Comparison of ENCODE assay signal across 28 cellular contexts in genomic region chr7:156733638-156734037, GRCh38.
"Had no signal": no experiment of that assay in that cellular context is flagged by ENCODE, and none has a peak within 500 bp of the region (broad histone marks: within the 10 kb centered on the region; RNA-seq: fewer than 3 reads in every experiment).

No MANE protein-coding gene starts in this region.

- H3K27ac ChIP-seq: ascending aorta, breast epithelium, cardiac muscle cell, colonic mucosa, epithelial cell of prostate, esophagus squamous epithelium, gastroesophageal sphincter had no signal

- H3K27me3 Mint-ChIP-seq: activated CD4-positive, alpha-beta memory T cell treated with anti-CD3 and anti-CD28 coated beads, Interleukin-2, amount 10 ng/mL, durations not matched to agents 7 days and 5 days; activated CD4-positive, alpha-beta T cell treated with anti-CD3 and anti-CD28 coated beads, Interleukin-2, amount 10 ng/mL, durations not matched to agents 7 days and 5 days; activated naive CD4-positive, alpha-beta T cell treated with anti-CD3 and anti-CD28 coated beads, Interleukin-2, amount 10 ng/mL, durations not matched to agents 7 days and 5 days; activated naive CD8-positive, alpha-beta T cell treated with anti-CD3 and anti-CD28 coated beads, Interleukin-2, amount 10 ng/mL, durations not matched to agents 7 days and 5 days; activated T-cell treated with anti-CD3 and anti-CD28 coated beads, Interleukin-2, amount 50 U/mL, for 24 hours; brain had no signal

- H3K4me1 ChIP-seq: ascending aorta, breast epithelium, colonic mucosa, gastroesophageal sphincter had no signal

- DNase-seq: activated CD4-positive, alpha-beta memory T cell treated with anti-CD3 and anti-CD28 coated beads, Interleukin-2, amount 10 ng/mL, durations not matched to agents 7 days and 5 days; activated CD4-positive, alpha-beta T cell treated with anti-CD3 and anti-CD28 coated beads for 1 hour; activated CD4-positive, alpha-beta T cell treated with anti-CD3 and anti-CD28 coated beads for 4 hours; activated CD4-positive, alpha-beta T cell treated with anti-CD3 and anti-CD28 coated beads, Interleukin-2, amount 10 ng/mL, durations not matched to agents 7 days and 5 days; activated CD4-positive, alpha-beta T cell treated with anti-CD3 and anti-CD28 coated beads, Interleukin-2, amount 50 U/mL, for 4 hours; activated CD8-positive, alpha-beta memory T cell treated with anti-CD3 and anti-CD28 coated beads, Interleukin-2, amount 50 U/mL, for 48 hours; activated gamma-delta T cell; activated naive CD4-positive, alpha-beta T cell; activated naive CD4-positive, alpha-beta T cell treated with anti-CD3 and anti-CD28 coated beads, Interleukin-2, amount 10 ng/mL, durations not matched to agents 7 days and 5 days; activated naive CD8-positive, alpha-beta T cell treated with anti-CD3 and anti-CD28 coated beads, Interleukin-2, amount 10 ng/mL, durations not matched to agents 7 days and 5 days; activated T-cell treated with anti-CD3 and anti-CD28 coated beads for 4 hours; activated T-cell treated with anti-CD3 and anti-CD28 coated beads, Interleukin-2, amount 50 U/mL, for 24 hours; activated T-cell treated with anti-CD3 and anti-CD28 coated beads, Interleukin-2, amount 50 U/mL, for 72 hours; central memory CD4-positive, alpha-beta T cell; cerebellar nuclear complex; colonic mucosa; effector CD8-positive, alpha-beta T cell; esophagus squamous epithelium; foreskin melanocyte had no signal

- H3K4me3 Mint-ChIP-seq: activated CD4-positive, alpha-beta memory T cell treated with anti-CD3 and anti-CD28 coated beads, Interleukin-2, amount 10 ng/mL, durations not matched to agents 7 days and 5 days; activated CD4-positive, alpha-beta T cell treated with anti-CD3 and anti-CD28 coated beads, Interleukin-2, amount 10 ng/mL, durations not matched to agents 7 days and 5 days; activated naive CD4-positive, alpha-beta T cell treated with anti-CD3 and anti-CD28 coated beads, Interleukin-2, amount 10 ng/mL, durations not matched to agents 7 days and 5 days; activated naive CD8-positive, alpha-beta T cell treated with anti-CD3 and anti-CD28 coated beads, Interleukin-2, amount 10 ng/mL, durations not matched to agents 7 days and 5 days; activated T-cell treated with anti-CD3 and anti-CD28 coated beads, Interleukin-2, amount 50 U/mL, for 24 hours; activated T-cell treated with anti-CD3 and anti-CD28 coated beads, Interleukin-2, amount 50 U/mL, for 72 hours; brain had no signal

- ATAC-seq: activated naive CD4-positive, alpha-beta T cell treated with anti-CD3 and anti-CD28 coated beads, Interleukin-2, amount 50 U/mL, for 72 hours; activated T-cell treated with anti-CD3 and anti-CD28 coated beads, Interleukin-2, amount 50 U/mL, for 72 hours; gastroesophageal sphincter had no signal

- H3K36me3 ChIP-seq: colonic mucosa had no signal

- H3K9me3 ChIP-seq: colonic mucosa had no signal

- H3K27ac Mint-ChIP-seq: activated CD4-positive, alpha-beta memory T cell treated with anti-CD3 and anti-CD28 coated beads, Interleukin-2, amount 10 ng/mL, durations not matched to agents 7 days and 5 days; activated CD4-positive, alpha-beta T cell treated with anti-CD3 and anti-CD28 coated beads, Interleukin-2, amount 10 ng/mL, durations not matched to agents 7 days and 5 days; activated naive CD4-positive, alpha-beta T cell treated with anti-CD3 and anti-CD28 coated beads, Interleukin-2, amount 10 ng/mL, durations not matched to agents 7 days and 5 days; activated naive CD4-positive, alpha-beta T cell treated with anti-CD3 and anti-CD28 coated beads, Interleukin-2, amount 50 U/mL, for 72 hours; activated naive CD8-positive, alpha-beta T cell treated with anti-CD3 and anti-CD28 coated beads, Interleukin-2, amount 10 ng/mL, durations not matched to agents 7 days and 5 days; activated T-cell treated with anti-CD3 and anti-CD28 coated beads, Interleukin-2, amount 50 U/mL, for 24 hours; brain had no signal

- H3K4me3 ChIP-seq: ascending aorta, breast epithelium, cardiac muscle cell, colonic mucosa, esophagus squamous epithelium, gastroesophageal sphincter had no signal

- FAIRE-seq: endometrium, endothelial cell of umbilical vein had no signal

- H3K4me1 Mint-ChIP-seq: activated CD4-positive, alpha-beta memory T cell treated with anti-CD3 and anti-CD28 coated beads, Interleukin-2, amount 10 ng/mL, durations not matched to agents 7 days and 5 days; activated CD4-positive, alpha-beta T cell treated with anti-CD3 and anti-CD28 coated beads, Interleukin-2, amount 10 ng/mL, durations not matched to agents 7 days and 5 days; activated naive CD4-positive, alpha-beta T cell treated with anti-CD3 and anti-CD28 coated beads, Interleukin-2, amount 10 ng/mL, durations not matched to agents 7 days and 5 days; brain had no signal

- H3K27me3 ChIP-seq: ascending aorta, breast epithelium, cardiac muscle cell, colonic mucosa, esophagus squamous epithelium, gastroesophageal sphincter had no signal
